In the genomic region with DNA sequence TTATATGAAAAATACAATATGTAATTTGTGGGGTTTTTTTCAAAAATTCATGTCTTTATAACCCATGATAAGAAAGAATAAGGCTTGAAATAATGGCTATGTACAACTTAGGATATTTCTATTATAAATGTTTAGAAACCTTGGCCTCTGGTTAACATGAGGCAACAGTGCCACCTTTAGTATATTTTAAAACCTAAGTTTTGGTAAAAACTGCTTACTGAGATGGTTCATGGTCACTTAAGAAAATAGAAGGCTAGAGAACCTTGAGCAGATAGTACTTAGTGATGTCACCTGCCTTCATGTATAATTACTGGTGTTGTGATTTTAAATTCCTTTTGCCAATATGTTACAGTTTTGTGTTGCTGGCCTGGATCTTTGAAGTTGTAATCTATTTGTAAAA, we compare ENCODE assay signal across 15 cellular contexts.
DNase-seq lines count a peak whose midpoint lies in the region; ATAC-seq and TF ChIP-seq lines count a peak whose summit lies in the region.
"Had no signal": no experiment of that assay in that cellular context is flagged by ENCODE, and none has a peak within 500 bp of the region (broad histone marks: within the 10 kb centered on the region; RNA-seq: fewer than 3 reads in every experiment).

No MANE protein-coding gene starts in this region.

- no peaks in the 10 kb centered on the region for H3K9me3 ChIP-seq in SK-N-SH
- no peaks in the 10 kb centered on the region for H3K9me3 ChIP-seq in OCI-LY3 (ENCODE audit: insufficient read depth, low read length)
- H3K9me3 ChIP-seq: adrenal gland, neutrophil had no signal

- DNase-seq in SK-N-SH (no peak), cerebellar cortex (ENCODE audit: low spot score) (peak; percentile 3), type B pancreatic cell (ENCODE audit: extremely low spot score, unreplicated experiment) (no peak), NCI-H446 (lab: John Stamatoyannopoulos, UW) (no peak), pons (ENCODE audit: low spot score) (no peak)
- DNase-seq: activated CD8-positive, alpha-beta memory T cell treated with anti-CD3 and anti-CD28 coated beads, Interleukin-2, amount 50 U/mL, for 48 hours; adrenal gland; left ventricle myocardium inferior; NCI-H1417 treated with DMSO at 0.1 percent for 48 hours; stimulated activated CD8-positive, alpha-beta memory T cell treated with anti-CD3 and anti-CD28 coated beads, Interleukin-4, amount 100 ng/mL, for 48 hours; trophoblast cell had no signal

- TF ChIP-seq CTCF in SK-N-SH (IDR thresholded peaks at IDR 0.05) = peak; percentile 24
- TF ChIP-seq CTCF in OCI-LY3 (IDR thresholded peaks at IDR 0.05; ENCODE audit: low read depth, low read length) = 0 out of 2 replicates have a peak, but pooled peaks have one; percentile 7
- peak; percentile 39 for TF ChIP-seq CTCF in type B pancreatic cell (conservative IDR thresholded peaks at IDR 0.05)

- H3K4me1 ChIP-seq in SK-N-SH (ENCODE audit: control insufficient read depth in 1 of 2, insufficient read depth in 2 of 2, low read depth in 1 of 2, low read length in 1 of 2) (no peaks in the 10 kb centered on the region), OCI-LY3 (ENCODE audit: low read length) (no peaks in the 10 kb centered on the region)
- H3K4me1 ChIP-seq: left ventricle myocardium inferior had no signal

- H3K9ac ChIP-seq in SK-N-SH = no peak overlapping the region
- H3K9ac ChIP-seq in OCI-LY3 (ENCODE audit: low read length) = no peak overlapping the region

- H3K79me2 ChIP-seq in SK-N-SH (ENCODE audit: insufficient read depth) = no peaks in the 10 kb centered on the region
- H3K79me2 ChIP-seq in OCI-LY3 (ENCODE audit: low read length) = no peaks in the 10 kb centered on the region

- CTCF ChIA-PET in SK-N-SH (lab: Yijun Ruan, JAX) = interaction anchor here (1.2 to 2.8 kb wide), 2 partner anchors 10 to 846 kb away, joined by 4 to 14 read pairs; no protein-coding TSS in a partner anchor

- peak; percentile 44 for TF ChIP-seq RAD21 in SK-N-SH (IDR thresholded peaks at IDR 0.05; ENCODE audit: low read length)

- H3K4me1 Mint-ChIP-seq in type B pancreatic cell (ENCODE audit: unreplicated experiment) = no peaks in the 10 kb centered on the region

- no peaks in the 10 kb centered on the region for H3K36me3 ChIP-seq in SK-N-SH (replicated peaks in 1 of 2; ENCODE audit: control insufficient read depth in 1 of 2, insufficient read depth in 2 of 2, low read length in 1 of 2)
- no peaks in the 10 kb centered on the region for H3K36me3 ChIP-seq in OCI-LY3 (replicated peaks; ENCODE audit: low read depth, low read length)
- H3K36me3 ChIP-seq: adrenal gland, left ventricle myocardium inferior, neutrophil had no signal

- H3K27me3 ChIP-seq in SK-N-SH (ENCODE audit: insufficient read depth) (no peaks in the 10 kb centered on the region), OCI-LY3 (ENCODE audit: low read depth, low read length) (no peaks in the 10 kb centered on the region)
- H3K27me3 ChIP-seq: adrenal gland, neutrophil had no signal

- H3K4me3 ChIP-seq in SK-N-SH (ENCODE audit: low read depth in 2 of 2, low read length in 1 of 2) (no peak overlapping the region), OCI-LY3 (ENCODE audit: low read length) (no peak overlapping the region)
- H3K4me3 ChIP-seq: adrenal gland, left ventricle myocardium inferior had no signal

- H3K9me3 Mint-ChIP-seq in type B pancreatic cell = no peaks in the 10 kb centered on the region

- H3K27me3 Mint-ChIP-seq in type B pancreatic cell = no peaks in the 10 kb centered on the region

- H3K36me3 Mint-ChIP-seq in type B pancreatic cell = no peaks in the 10 kb centered on the region

- no peaks in the 10 kb centered on the region for H3F3A ChIP-seq in SK-N-SH (replicated peaks; ENCODE audit: insufficient read depth)

- no peak overlapping the region for H3K4me3 Mint-ChIP-seq in type B pancreatic cell

- ATAC-seq in SK-N-SH treated with all-trans-retinoic acid at 6 μM for 48 hours = no peak
- no peak for ATAC-seq in HG02571 (IDR thresholded peaks at IDR 0.05; ENCODE audit: unreplicated experiment)

- H3K27ac ChIP-seq in SK-N-SH (ENCODE audit: low read depth in 2 of 2, low read length in 1 of 2) (no peak overlapping the region), OCI-LY3 (ENCODE audit: low read length) (no peak overlapping the region)
- H3K27ac ChIP-seq: adrenal gland, left ventricle myocardium inferior, neutrophil had no signal

- H4K20me1 ChIP-seq in SK-N-SH (ENCODE audit: insufficient read depth) = no peaks in the 10 kb centered on the region
- no peaks in the 10 kb centered on the region for H4K20me1 ChIP-seq in OCI-LY3 (ENCODE audit: insufficient read depth, low read length)

- no peak for TF ChIP-seq EP300 in SK-N-SH (IDR thresholded peaks at IDR 0.05; ENCODE audit: borderline replicate concordance in 1 of 2, low read depth in 1 of 2, low read length in 1 of 2)

- POLR2A ChIA-PET in SK-N-SH (lab: Yijun Ruan, JAX) = no interaction called here

- no peak overlapping the region for H2AFZ ChIP-seq in SK-N-SH (ENCODE audit: low read depth)
- H2AFZ ChIP-seq in OCI-LY3 (ENCODE audit: low read depth, low read length) = no peak overlapping the region

- no peak overlapping the region for H3K27ac Mint-ChIP-seq in type B pancreatic cell

- no peaks in the 10 kb centered on the region for H3K9me2 ChIP-seq in SK-N-SH

- H3K4me2 ChIP-seq in SK-N-SH (no peak overlapping the region), OCI-LY3 (ENCODE audit: low read length) (no peak overlapping the region)

TF ChIP-seq in SK-N-SH, 30 proteins besides CTCF, POLR2A, EP300 and RAD21:
- no peak for TF ChIP-seq GABPA (IDR thresholded peaks at IDR 0.05; ENCODE audit: low read depth)
TF ChIP-seq in SK-N-SH: peak in this region for 0.

TF ChIP-seq in SK-N-SH treated with all-trans-retinoic acid at 6 μM for 48 hours, 23 proteins besides CTCF, POLR2A, EP300 and RAD21:
- TF ChIP-seq TSHZ2 (CRISPR knock-in tag; IDR thresholded peaks at IDR 0.05) = no peak
- TF ChIP-seq ZFP3 (CRISPR knock-in tag; IDR thresholded peaks at IDR 0.05) = no peak
